In the genomic region with DNA sequence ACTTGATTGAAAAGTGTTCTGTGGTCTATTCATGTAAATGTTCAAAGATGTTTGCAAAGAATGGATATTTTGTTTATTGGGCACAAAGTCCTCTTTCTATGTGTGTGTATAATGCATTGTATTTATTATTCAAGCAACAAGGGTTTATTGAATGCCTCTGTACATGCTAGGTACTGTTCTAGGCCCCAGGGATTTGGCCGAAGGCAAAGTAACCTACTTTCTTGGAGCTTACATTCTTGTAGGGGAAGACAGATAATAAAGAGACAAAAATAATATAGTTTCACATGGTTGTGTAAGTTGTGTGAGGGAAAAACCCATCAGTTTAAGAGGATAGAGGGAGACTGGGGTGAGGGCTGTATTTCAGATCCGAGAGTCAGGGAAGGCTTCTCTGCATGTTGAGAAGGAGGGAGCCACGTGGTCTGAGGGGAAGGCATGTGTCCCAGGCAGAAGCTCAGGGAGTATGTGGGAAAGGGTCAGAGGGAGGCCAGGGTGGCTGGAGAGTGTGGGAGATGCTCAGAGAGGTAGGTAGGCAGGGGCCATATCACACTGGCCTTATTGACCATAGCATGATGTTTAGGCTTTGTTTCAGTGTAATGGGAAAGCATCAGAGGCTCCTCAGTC, we compare ENCODE assay signal across 30 cellular contexts.
"Had no signal": no experiment of that assay in that cellular context is flagged by ENCODE, and none has a peak within 500 bp of the region (broad histone marks: within the 10 kb centered on the region; RNA-seq: fewer than 3 reads in every experiment).

No MANE protein-coding gene starts in this region.

- H3K36me3 ChIP-seq: left ventricle myocardium inferior, neural progenitor cell, ovary, prostate gland, sigmoid colon, spleen, transverse colon, upper lobe of left lung, vagina had no signal

- H3K27ac Mint-ChIP-seq: immature natural killer cell; memory B cell; naive thymus-derived CD4-positive, alpha-beta T cell; natural killer cell treated with Interleukin-12 subunit alpha and Interleukin-12 subunit beta and Interleukin-15 and Interleukin-18, amount 100 ng/mL, for 72 hours; neural progenitor cell; stimulated activated memory B cell treated with anti-CD40 and anti-IgM and Interleukin-4, amounts not matched to agents 10 μg/mL and 1 μg/mL and 100 μg/mL, for 72 hours; stimulated activated naive CD8-positive, alpha-beta T cell treated with anti-CD3 and anti-CD28 coated beads, Interleukin-15, amount 100 ng/mL, for 72 hours had no signal

- H3K36me3 Mint-ChIP-seq: neural progenitor cell had no signal

- H3K9me3 ChIP-seq: mucosa of descending colon, prostate gland, sigmoid colon, transverse colon, upper lobe of left lung, vagina had no signal

- H3K4me3 ChIP-seq: left ventricle myocardium inferior, lung, mucosa of descending colon, neural progenitor cell, ovary, prostate gland, sigmoid colon, spleen, transverse colon, upper lobe of left lung, vagina had no signal

- H3K27ac ChIP-seq: left ventricle myocardium inferior, neural progenitor cell, ovary, prostate gland, spleen, transverse colon, upper lobe of left lung, vagina had no signal

- H3K4me1 ChIP-seq: left ventricle myocardium inferior, neural progenitor cell, prostate gland, sigmoid colon, transverse colon, upper lobe of left lung, vagina had no signal

- H3K27me3 ChIP-seq: neural progenitor cell, ovary, sigmoid colon, spleen, transverse colon, upper lobe of left lung, vagina had no signal

- H3K4me3 Mint-ChIP-seq: immature natural killer cell; memory B cell; naive thymus-derived CD4-positive, alpha-beta T cell; natural killer cell treated with Interleukin-12 subunit alpha and Interleukin-12 subunit beta and Interleukin-15 and Interleukin-18, amount 100 ng/mL, for 72 hours; neural progenitor cell; stimulated activated memory B cell treated with anti-CD40 and anti-IgM and Interleukin-4, amounts not matched to agents 10 μg/mL and 1 μg/mL and 100 μg/mL, for 72 hours; stimulated activated naive CD8-positive, alpha-beta T cell treated with anti-CD3 and anti-CD28 coated beads, Interleukin-15, amount 100 ng/mL, for 72 hours had no signal

- DNase-seq: hypothalamus; immature natural killer cell; kidney; left colon; left ventricle myocardium inferior; midbrain; mucosa of descending colon; naive thymus-derived CD4-positive, alpha-beta T cell; ovary; posterior cingulate gyrus; retina; right cardiac atrium; sigmoid colon; small intestine; spleen; stimulated activated CD4-positive, alpha-beta T cell treated with anti-CD3 and anti-CD28 coated beads, Interleukin-2, amount 100 ng/mL, for 48 hours; stimulated activated CD4-positive, alpha-beta T cell treated with anti-CD3 and anti-CD28 coated beads, Interleukin-4, amount 100 ng/mL, for 4 hours; stimulated activated CD8-positive, alpha-beta memory T cell treated with anti-CD3 and anti-CD28 coated beads, Interleukin-4, amount 100 ng/mL, for 48 hours; stimulated activated naive CD4-positive, alpha-beta T cell treated with Interleukin-2 at 50 U/mL for 16 hours; stimulated activated naive CD8-positive, alpha-beta T cell treated with anti-CD3 and anti-CD28 coated beads, Interleukin-15, amount 100 ng/mL, for 72 hours; substantia nigra; transverse colon; upper lobe of left lung had no signal

- H3K27me3 Mint-ChIP-seq: stimulated activated memory B cell treated with anti-CD40 and anti-IgM and Interleukin-4, amounts not matched to agents 10 μg/mL and 1 μg/mL and 100 μg/mL, for 72 hours; stimulated activated naive CD8-positive, alpha-beta T cell treated with anti-CD3 and anti-CD28 coated beads, Interleukin-15, amount 100 ng/mL, for 72 hours had no signal

- H3K4me1 Mint-ChIP-seq: neural progenitor cell had no signal

- H3K9me3 Mint-ChIP-seq: natural killer cell treated with Interleukin-12 subunit alpha and Interleukin-12 subunit beta and Interleukin-15 and Interleukin-18, amount 100 ng/mL, for 72 hours had no signal
